ENCODE assay signal across 13 cellular contexts in genomic region chr5:84437673-84438315, GRCh38. TPM values are rescaled to one million over a fixed set of nuclear protein-coding genes. Genes with fewer than 3 reads are reported as not detected.
DNase-seq lines count a peak whose midpoint lies in the region; ATAC-seq, FAIRE-seq and TF ChIP-seq lines count a peak whose summit lies in the region.
"Had no signal": no experiment of that assay in that cellular context is flagged by ENCODE, and none has a peak within 500 bp of the region (broad histone marks: within the 10 kb centered on the region; RNA-seq: fewer than 3 reads in every experiment).

No MANE protein-coding gene starts in this region.

- H3K4me1 Mint-ChIP-seq in type B pancreatic cell (ENCODE audit: unreplicated experiment), result peaks cover 4% of the 10 kb centered on the region

- H3K27me3 Mint-ChIP-seq in type B pancreatic cell, result no peaks in the 10 kb centered on the region
- H3K27me3 Mint-ChIP-seq: activated T-cell treated with anti-CD3 and anti-CD28 coated beads, Interleukin-2, amount 50 U/mL, for 24 hours had no signal

- no peaks in the 10 kb centered on the region for H3K36me3 ChIP-seq in SK-N-SH (replicated peaks in 1 of 2; ENCODE audit: control insufficient read depth in 1 of 2, insufficient read depth in 2 of 2, low read length in 1 of 2)
- H3K36me3 ChIP-seq: cardiac muscle cell, left ventricle myocardium inferior, neutrophil had no signal

- no peak for TF ChIP-seq RAD21 in SK-N-SH (IDR thresholded peaks at IDR 0.05; ENCODE audit: low read length)

- FAIRE-seq in H54 (lab: Jason Lieb, UNC) (peak; percentile 97), urothelium cell line (lab: Jason Lieb, UNC) (no peak)

- H3K4me3 ChIP-seq in SK-N-SH (ENCODE audit: low read depth in 2 of 2, low read length in 1 of 2), result no peak overlapping the region
- H3K4me3 ChIP-seq: cardiac muscle cell, left ventricle myocardium inferior had no signal

- no peak overlapping the region for H3K4me3 Mint-ChIP-seq in type B pancreatic cell
- H3K4me3 Mint-ChIP-seq: activated T-cell treated with anti-CD3 and anti-CD28 coated beads, Interleukin-2, amount 50 U/mL, for 24 hours had no signal

- CTCF ChIA-PET in SK-N-SH (lab: Yijun Ruan, JAX), result interaction anchor here (1.5 kb wide), 1 partner anchor 716 kb away, joined by 3 read pairs; no protein-coding TSS in a partner anchor

- H2AFZ ChIP-seq in SK-N-SH (ENCODE audit: low read depth), result no peak overlapping the region

- H3K9ac ChIP-seq in SK-N-SH, result no peak overlapping the region

- H3K27ac Mint-ChIP-seq in type B pancreatic cell, result no peak overlapping the region
- H3K27ac Mint-ChIP-seq: activated T-cell treated with anti-CD3 and anti-CD28 coated beads, Interleukin-2, amount 50 U/mL, for 24 hours had no signal

- 42% methylated on average over 2 of the region's 2 CpGs for WGBS in SK-N-SH (ENCODE audit: low lambda C conversion rate)

- H3K9me3 Mint-ChIP-seq in type B pancreatic cell, result no peaks in the 10 kb centered on the region

- TF ChIP-seq EP300 in SK-N-SH (IDR thresholded peaks at IDR 0.05; ENCODE audit: borderline replicate concordance in 1 of 2, low read depth in 1 of 2, low read length in 1 of 2), result peak in 1 of 2 experiments; percentile 82; a peak in 2 of 4 replicates

- no peak for DNase-seq in H54 (ENCODE audit: insufficient read length, low spot score)
- DNase-seq in SK-N-SH, result no peak
- DNase-seq in fibroblast of peridontal ligament (ENCODE audit: extremely low read depth), result peak; percentile 88
- peak; percentile 50 for DNase-seq in urothelium cell line (ENCODE audit: low spot score)
- DNase-seq in type B pancreatic cell (ENCODE audit: extremely low spot score, unreplicated experiment), result no peak
- DNase-seq: activated T-cell treated with anti-CD3 and anti-CD28 coated beads, Interleukin-2, amount 50 U/mL, for 24 hours; DND-41; left ventricle myocardium inferior; NCI-H187 treated with DMSO at 0.1 percent for 48 hours had no signal

- no peaks in the 10 kb centered on the region for H3K79me2 ChIP-seq in SK-N-SH (ENCODE audit: insufficient read depth)

- H4K20me1 ChIP-seq in SK-N-SH (ENCODE audit: insufficient read depth), result no peaks in the 10 kb centered on the region

- no peaks in the 10 kb centered on the region for H3K9me2 ChIP-seq in SK-N-SH

- H3K9me3 ChIP-seq in SK-N-SH, result no peaks in the 10 kb centered on the region; the same call in 1 of the 2 replicates
- H3K9me3 ChIP-seq: neutrophil had no signal

- no peak for ATAC-seq in GM19395 (IDR thresholded peaks at IDR 0.05; ENCODE audit: unreplicated experiment)
- no peak for ATAC-seq in GM19035 (IDR thresholded peaks at IDR 0.05; ENCODE audit: unreplicated experiment)

- H3F3A ChIP-seq in SK-N-SH (replicated peaks; ENCODE audit: insufficient read depth), result peaks cover 12% of the 10 kb centered on the region

- POLR2A ChIA-PET in SK-N-SH (lab: Yijun Ruan, JAX), result no interaction called here

- TF ChIP-seq CTCF in SK-N-SH (IDR thresholded peaks at IDR 0.05) (no peak), type B pancreatic cell (conservative IDR thresholded peaks at IDR 0.05) (no peak)

- H3K4me1 ChIP-seq in SK-N-SH (ENCODE audit: control insufficient read depth in 1 of 2, insufficient read depth in 2 of 2, low read depth in 1 of 2, low read length in 1 of 2), result peaks cover 0 to 12% of the 10 kb centered on the region in 2 experiments; a peak in 1 of 4 replicates
- H3K4me1 ChIP-seq: left ventricle myocardium inferior had no signal

- H3K27me3 ChIP-seq in SK-N-SH (ENCODE audit: insufficient read depth), result no peaks in the 10 kb centered on the region
- H3K27me3 ChIP-seq: cardiac muscle cell, neutrophil had no signal

- peak overlapping the region in 1 of 2 experiments; percentile 84; a peak in 2 of 4 replicates for H3K27ac ChIP-seq in SK-N-SH (ENCODE audit: low read depth in 2 of 2, low read length in 1 of 2)
- H3K27ac ChIP-seq: cardiac muscle cell, left ventricle myocardium inferior, neutrophil had no signal

- no peak for TF ChIP-seq POLR2A in H54 (IDR thresholded peaks at IDR 0.05; ENCODE audit: low read depth, low read length)

- H3K36me3 Mint-ChIP-seq in type B pancreatic cell, result no peaks in the 10 kb centered on the region

- peak overlapping the region; percentile 55; the same call in 1 of the 2 replicates for H3K4me2 ChIP-seq in SK-N-SH

TF ChIP-seq in SK-N-SH, 30 proteins besides CTCF, POLR2A, EP300 and RAD21 (continues in another document):
- peak; percentile 28; the same call in 1 of the 2 replicates for TF ChIP-seq PBX3 (IDR thresholded peaks at IDR 0.05)
- no peak for TF ChIP-seq YY1 (IDR thresholded peaks at IDR 0.05; ENCODE audit: low read depth)
- no peak for TF ChIP-seq RFX5 (IDR thresholded peaks at IDR 0.05; ENCODE audit: low read length)
- TF ChIP-seq USF1 (IDR thresholded peaks at IDR 0.05; ENCODE audit: borderline replicate concordance, low read depth), result no peak
- TF ChIP-seq FOXJ3 (CRISPR knock-in tag; IDR thresholded peaks at IDR 0.05), result no peak
- TF ChIP-seq, protein P1, sequence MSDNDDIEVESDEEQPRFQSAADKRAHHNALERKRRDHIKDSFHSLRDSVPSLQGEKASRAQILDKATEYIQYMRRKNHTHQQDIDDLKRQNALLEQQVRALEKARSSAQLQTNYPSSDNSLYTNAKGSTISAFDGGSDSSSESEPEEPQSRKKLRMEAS (IDR thresholded peaks at IDR 0.05; ENCODE audit: low read depth), result peak; percentile 39; the same call in 1 of the 2 replicates
- no peak for TF ChIP-seq IRF3 (IDR thresholded peaks at IDR 0.05; ENCODE audit: low read depth, low read length)
- TF ChIP-seq TCF12 (IDR thresholded peaks at IDR 0.05), result peak; percentile 76
- peak; percentile 49; the same call in 1 of the 2 replicates for TF ChIP-seq TEAD4 (IDR thresholded peaks at IDR 0.05; ENCODE audit: borderline replicate concordance, insufficient read depth)
- peak; percentile 93 for TF ChIP-seq JUND (IDR thresholded peaks at IDR 0.05)
- no peak for TF ChIP-seq CHD2 (IDR thresholded peaks at IDR 0.05; ENCODE audit: low read length, partially characterized antibody)
- TF ChIP-seq NFIC (IDR thresholded peaks at IDR 0.05; ENCODE audit: borderline replicate concordance), result peak; percentile 53; the same call in 1 of the 2 replicates
- TF ChIP-seq GABPA (IDR thresholded peaks at IDR 0.05; ENCODE audit: low read depth), result no peak
- no peak for TF ChIP-seq NRF1 (IDR thresholded peaks at IDR 0.05; ENCODE audit: low read depth, low read length)
- TF ChIP-seq TAF1 (IDR thresholded peaks at IDR 0.05; ENCODE audit: borderline replicate concordance, low read depth, low read length), result no peak
- no peak for TF ChIP-seq EZH2phosphoT487 (IDR thresholded peaks at IDR 0.05; ENCODE audit: borderline replicate concordance, low read depth)
- peak; percentile 95 for TF ChIP-seq FOSL2 (IDR thresholded peaks at IDR 0.05; ENCODE audit: borderline replicate concordance, low read depth)
- TF ChIP-seq, protein P2, sequence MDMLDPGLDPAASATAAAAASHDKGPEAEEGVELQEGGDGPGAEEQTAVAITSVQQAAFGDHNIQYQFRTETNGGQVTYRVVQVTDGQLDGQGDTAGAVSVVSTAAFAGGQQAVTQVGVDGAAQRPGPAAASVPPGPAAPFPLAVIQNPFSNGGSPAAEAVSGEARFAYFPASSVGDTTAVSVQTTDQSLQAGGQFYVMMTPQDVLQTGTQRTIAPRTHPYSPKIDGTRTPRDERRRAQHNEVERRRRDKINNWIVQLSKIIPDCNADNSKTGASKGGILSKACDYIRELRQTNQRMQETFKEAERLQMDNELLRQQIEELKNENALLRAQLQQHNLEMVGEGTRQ (IDR thresholded peaks at IDR 0.05; ENCODE audit: borderline replicate concordance, low read depth, low read length), result no peak

RNA-seq across cellular contexts. Expression of gene EDIL3, which starts 53.1 kb away (rescaled TPM):
- polyA plus RNA-seq in SK-N-SH (2012; rRNA removed), result 51.5 and 82.9 TPM in 2 replicates
- polyA plus RNA-seq in SK-N-SH (2012; cell fraction: cytosol; rRNA removed), result 103 and 109 TPM in 2 replicates
- 27.9 and 72.1 TPM in 2 replicates for polyA plus RNA-seq in SK-N-SH (2012; cell fraction: nucleus; rRNA removed)
- total RNA-seq in type B pancreatic cell (ENCODE audit: low replicate concordance), result 15.4 and 19.1 TPM in 2 replicates

Comparison
In these comparisons a context has a peak if more than half of its experiments do, and no peak if none do; other contexts are left out.
1. DNase-seq: peak in fibroblast of peridontal ligament (single experiment) and urothelium cell line (single experiment); none in H54 (single experiment), SK-N-SH (single experiment) and type B pancreatic cell (single experiment).